Comparison of ENCODE assay signal across 9 cellular contexts in genomic region chr17:48804936-48805411, GRCh38. TPM values are rescaled to one million over a fixed set of nuclear protein-coding genes. Genes with fewer than 3 reads are reported as not detected.
A peak's percentile ranks its signal among the peaks of the same experiment; 100 is the strongest.
DNase-seq lines count a peak whose midpoint lies in the region; ATAC-seq, FAIRE-seq and TF ChIP-seq lines count a peak whose summit lies in the region.
"Had no signal": no experiment of that assay in that cellular context is flagged by ENCODE, and none has a peak within 500 bp of the region (broad histone marks: within the 10 kb centered on the region; RNA-seq: fewer than 3 reads in every experiment).

No MANE protein-coding gene starts in this region.

- H3K36me3 Mint-ChIP-seq in activated T-cell treated with anti-CD3 and anti-CD28 coated beads, Interleukin-2, amount 50 U/mL, for 72 hours (ENCODE audit: insufficient read depth in 2 of 2), result no peaks in the 10 kb centered on the region

- peaks cover 0 to 9% of the 10 kb centered on the region in 2 donors for H3K4me1 ChIP-seq in thoracic aorta (ENCODE audit: control insufficient read depth in 1 of 2, low read depth in 2 of 2)

- no peaks in the 10 kb centered on the region for H3K27me3 Mint-ChIP-seq in activated T-cell treated with anti-CD3 and anti-CD28 coated beads, Interleukin-2, amount 50 U/mL, for 72 hours (ENCODE audit: low read depth)

- DNase-seq in COR-L47 (lab: John Stamatoyannopoulos, UW) (peak; percentile 39), HPDE6-E6E7 (ENCODE audit: extremely low spot score) (peak; percentile 77), RCC 7860 (ENCODE audit: low spot score) (peak; percentile 36), fibroblast of villous mesenchyme (ENCODE audit: low read depth) (peak; percentile 61), nucleus accumbens (lab: John Stamatoyannopoulos, UW) (peak in 41 of 56 donors; percentile 3 to 71 (median 20)), thoracic aorta (ENCODE audit: low spot score) (no peak)
- peak; percentile 68 to 78 for DNase-seq in activated T-cell treated with anti-CD3 and anti-CD28 coated beads, Interleukin-2, amount 50 U/mL, for 72 hours

- no peak overlapping the region for H3K4me3 Mint-ChIP-seq in activated T-cell treated with anti-CD3 and anti-CD28 coated beads, Interleukin-2, amount 50 U/mL, for 72 hours
- H3K4me3 Mint-ChIP-seq: T-helper 1 cell treated with Interleukin-12 subunit alpha and Interleukin-12 subunit beta and Interleukin-4 antibody, amounts not matched to agents 30 μg/mL and 1 μg/mL, for 36 hours had no signal

- H3K4me3 ChIP-seq in fibroblast of villous mesenchyme (ENCODE audit: low read depth, low read length), result no peak overlapping the region
- H3K4me3 ChIP-seq in thoracic aorta, result no peak overlapping the region

- H3K9me3 ChIP-seq in thoracic aorta, result no peaks in the 10 kb centered on the region

- TF ChIP-seq CTCF in fibroblast of villous mesenchyme (IDR thresholded peaks at IDR 0.05; ENCODE audit: insufficient read depth, low read depth, low read length) (peak; percentile 98), thoracic aorta (IDR thresholded peaks at IDR 0.05) (peak; percentile 96)

- ATAC-seq in activated T-cell treated with anti-CD3 and anti-CD28 coated beads, Interleukin-2, amount 50 U/mL, for 72 hours (replicated peaks in 1 of 2), result peak; percentile 83 to 84
- ATAC-seq in thoracic aorta (ENCODE audit: insufficient number of reproducible peaks, low FRiP score, low read depth) (no peak), HG03342 (IDR thresholded peaks at IDR 0.05; ENCODE audit: unreplicated experiment) (no peak)

- no peaks in the 10 kb centered on the region for H3K4me1 Mint-ChIP-seq in activated T-cell treated with anti-CD3 and anti-CD28 coated beads, Interleukin-2, amount 50 U/mL, for 72 hours (ENCODE audit: low read depth)

- H3K36me3 ChIP-seq in thoracic aorta, result no peaks in the 10 kb centered on the region

- H3K27me3 ChIP-seq in thoracic aorta (replicated peaks; ENCODE audit: insufficient read depth), result no peaks in the 10 kb centered on the region

- H3K27ac Mint-ChIP-seq in activated T-cell treated with anti-CD3 and anti-CD28 coated beads, Interleukin-2, amount 50 U/mL, for 72 hours, result no peak overlapping the region
- H3K27ac Mint-ChIP-seq: T-helper 1 cell treated with Interleukin-12 subunit alpha and Interleukin-12 subunit beta and Interleukin-4 antibody, amounts not matched to agents 30 μg/mL and 1 μg/mL, for 36 hours had no signal

- H3K9me3 Mint-ChIP-seq in activated T-cell treated with anti-CD3 and anti-CD28 coated beads, Interleukin-2, amount 50 U/mL, for 72 hours, result no peaks in the 10 kb centered on the region
- H3K9me3 Mint-ChIP-seq: T-helper 1 cell treated with Interleukin-12 subunit alpha and Interleukin-12 subunit beta and Interleukin-4 antibody, amounts not matched to agents 30 μg/mL and 1 μg/mL, for 36 hours had no signal

- no peak for FAIRE-seq in RCC 7860 (lab: Jason Lieb, UNC)

- H3K27ac ChIP-seq in thoracic aorta, result no peak overlapping the region

RNA-seq across cellular contexts. Expression of gene TTLL6, which starts 12.1 kb away (rescaled TPM):
- total RNA-seq in activated T-cell treated with anti-CD3 and anti-CD28 coated beads, Interleukin-2, amount 50 U/mL, for 72 hours, result not detected
- under 0.01 TPM in 2 replicates for total RNA-seq in fibroblast of villous mesenchyme
- total RNA-seq in thoracic aorta, result not detected

RNA-seq across cellular contexts. Expression of gene CALCOCO2, which starts 25.9 kb away (rescaled TPM):
- total RNA-seq in activated T-cell treated with anti-CD3 and anti-CD28 coated beads, Interleukin-2, amount 50 U/mL, for 72 hours, result 100 to 1,000 TPM in 1 of 2 donors, 10 to 100 TPM in 1; 97.0 to 132 TPM
- total RNA-seq in fibroblast of villous mesenchyme, result 93.7 and 98.9 TPM in 2 replicates
- total RNA-seq in thoracic aorta, result 100 to 1,000 TPM; 122 to 192 TPM

Comparison
In these comparisons a context has a peak if more than half of its experiments do, and no peak if none do; other contexts are left out.
1. ATAC-seq: peak in activated T-cell treated with anti-CD3 and anti-CD28 coated beads, Interleukin-2, amount 50 U/mL, for 72 hours (2 of 2); none in thoracic aorta (single experiment) and HG03342 (single experiment).